In the genomic region with DNA sequence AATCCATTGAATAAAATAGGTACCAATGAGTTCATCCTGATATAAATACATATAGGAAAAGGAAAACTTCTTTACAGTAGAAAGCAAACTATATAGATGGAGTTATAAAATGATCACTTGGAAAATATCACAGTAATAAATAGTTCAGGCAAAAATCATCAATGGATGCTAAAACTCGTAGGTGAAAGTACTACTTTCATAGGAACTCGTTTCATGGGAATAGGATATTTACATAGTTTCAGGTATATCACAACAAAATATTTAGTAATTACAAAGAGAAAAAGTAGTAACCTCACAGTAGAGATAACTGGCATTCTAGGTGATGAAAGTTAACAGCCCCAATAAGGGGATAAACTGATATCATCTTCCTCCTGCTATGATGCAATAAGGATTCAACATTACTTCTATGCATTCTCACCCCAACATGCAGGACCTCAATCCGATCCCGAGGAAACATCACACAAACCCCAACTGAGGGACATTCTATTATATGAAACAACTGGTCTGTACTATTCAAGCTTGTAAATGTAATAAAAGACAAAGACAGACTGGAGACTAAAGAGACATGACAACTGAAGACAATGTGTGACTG, we compare ENCODE assay signal across 30 cellular contexts. TPM values are rescaled to one million over a fixed set of nuclear protein-coding genes. Genes with fewer than 3 reads are reported as not detected.
"Had no signal": no experiment of that assay in that cellular context is flagged by ENCODE, and none has a peak within 500 bp of the region (broad histone marks: within the 10 kb centered on the region; RNA-seq: fewer than 3 reads in every experiment).

No MANE protein-coding gene starts in this region.

- H3K27me3 ChIP-seq: brain microvascular endothelial cell, esophagus muscularis mucosa, foreskin keratinocyte, gastrocnemius medialis, heart left ventricle had no signal

- H3K4me1 ChIP-seq: foreskin keratinocyte, gastrocnemius medialis had no signal

- ATAC-seq: activated CD4-positive, CD25-positive, alpha-beta regulatory T cell treated with anti-CD3 and anti-CD28 coated beads, Interleukin-2, amount 50 U/mL, for 24 hours; activated CD8-positive, alpha-beta T cell treated with anti-CD3 and anti-CD28 coated beads for 36 hours; activated T-cell treated with anti-CD3 and anti-CD28 coated beads, Interleukin-2, amount 50 U/mL, for 4 hours; activated T-helper 17 cell treated with anti-CD3 and anti-CD28 coated beads, Interleukin-2, amount 50 U/mL, for 72 hours; effector memory CD8-positive, alpha-beta T cell; foreskin keratinocyte; gastrocnemius medialis had no signal

- H3K9me3 ChIP-seq: esophagus muscularis mucosa, gastrocnemius medialis, heart left ventricle had no signal

- FAIRE-seq: astrocyte, bronchial epithelial cell had no signal

- H3K4me3 ChIP-seq: coronary artery, esophagus muscularis mucosa, gastrocnemius medialis, heart left ventricle had no signal

- H3K27ac ChIP-seq: brain microvascular endothelial cell, coronary artery, esophagus muscularis mucosa, foreskin keratinocyte, gastrocnemius medialis, heart left ventricle, WERI-Rb-1 had no signal

- H3K36me3 ChIP-seq: brain microvascular endothelial cell, esophagus muscularis mucosa, WERI-Rb-1 had no signal

- DNase-seq: activated B cell treated with CpG ODN at 0.5 μM for 24 hours; activated CD4-positive, alpha-beta T cell treated with anti-CD3 and anti-CD28 coated beads for 48 hours; activated CD4-positive, alpha-beta T cell treated with anti-CD3 and anti-CD28 coated beads, Interleukin-2, amount 50 U/mL, for 1 hour; activated CD4-positive, alpha-beta T cell treated with anti-CD3 and anti-CD28 coated beads, Interleukin-2, amount 50 U/mL, for 48 hours; activated CD8-positive, alpha-beta memory T cell treated with anti-CD3 and anti-CD28 coated beads for 24 hours; activated CD8-positive, alpha-beta T cell treated with anti-CD3 and anti-CD28 coated beads for 36 hours; activated effector memory CD4-positive, alpha-beta T cell treated with Interleukin-2 at 50 U/mL for 16 hours; activated gamma-delta T cell treated with Interleukin-2 at 50 U/mL for 16 hours; activated naive CD4-positive, alpha-beta T cell treated with anti-CD3 and anti-CD28 coated beads, Interleukin-2, amount 50 U/mL, for 16 hours; activated naive CD4-positive, alpha-beta T cell treated with Interleukin-2 at 50 U/mL for 16 hours; activated T-cell treated with anti-CD3 and anti-CD28 coated beads, Interleukin-2, amount 50 U/mL, for 4 hours; amniotic stem cell; anterior cingulate cortex; brain microvascular endothelial cell; dermis blood vessel endothelial cell; effector CD4-positive, alpha-beta T cell; effector memory CD8-positive, alpha-beta T cell; erythroblast; foreskin keratinocyte; gastrocnemius medialis; glutamatergic neuron; heart left ventricle; T1000; WERI-Rb-1 had no signal

RNA-seq across cellular contexts. Expression of a gene that starts 13.7 kb away (rescaled TPM):
- total RNA-seq: activated B cell treated with CpG ODN at 0.5 μM for 24 hours; activated CD8-positive, alpha-beta T cell treated with anti-CD3 and anti-CD28 coated beads for 36 hours; activated T-cell treated with anti-CD3 and anti-CD28 coated beads, Interleukin-2, amount 50 U/mL, for 4 hours; activated T-helper 17 cell treated with anti-CD3 and anti-CD28 coated beads, Interleukin-2, amount 50 U/mL, for 72 hours; astrocyte; bronchial epithelial cell; foreskin keratinocyte had no signal
- polyA plus RNA-seq: foreskin keratinocyte had no signal

RNA-seq across cellular contexts. Expression of a gene that starts 43.5 kb away (rescaled TPM):
- total RNA-seq: activated B cell treated with CpG ODN at 0.5 μM for 24 hours; activated CD8-positive, alpha-beta T cell treated with anti-CD3 and anti-CD28 coated beads for 36 hours; activated T-cell treated with anti-CD3 and anti-CD28 coated beads, Interleukin-2, amount 50 U/mL, for 4 hours; activated T-helper 17 cell treated with anti-CD3 and anti-CD28 coated beads, Interleukin-2, amount 50 U/mL, for 72 hours; bronchial epithelial cell; dermis blood vessel endothelial cell; foreskin keratinocyte; gastrocnemius medialis had no signal
- polyA plus RNA-seq: foreskin keratinocyte, heart left ventricle had no signal
